In genomic region chr3:74750901-74751300, GRCh38 we compare ENCODE assay signal across 17 cellular contexts.
"Had no signal": no experiment of that assay in that cellular context is flagged by ENCODE, and none has a peak within 500 bp of the region (broad histone marks: within the 10 kb centered on the region; RNA-seq: fewer than 3 reads in every experiment).

No MANE protein-coding gene starts in this region.

- ATAC-seq: effector memory CD8-positive, alpha-beta T cell; left colon; left ventricle myocardium superior had no signal

- H3K27me3 ChIP-seq: esophagus squamous epithelium, hepatocyte, neutrophil, uterus had no signal

- H3K4me3 Mint-ChIP-seq: dendritic cell treated with granulocyte-macrophage colony-stimulating factor and Interleukin-4, amounts not matched to agents 40 ng/mL and 50 ng/mL, for 4 days; effector memory CD8-positive, alpha-beta T cell; nephron had no signal

- FAIRE-seq: colon, small intestine had no signal

- H3K36me3 ChIP-seq: esophagus squamous epithelium, neutrophil, uterus had no signal

- H3K4me1 ChIP-seq: esophagus squamous epithelium, uterus had no signal

- H3K27ac Mint-ChIP-seq: dendritic cell treated with granulocyte-macrophage colony-stimulating factor and Interleukin-4, amounts not matched to agents 40 ng/mL and 50 ng/mL, for 4 days; effector memory CD8-positive, alpha-beta T cell; naive B cell; nephron had no signal

- H3K9me3 Mint-ChIP-seq: nephron had no signal

- H3K27me3 Mint-ChIP-seq: dendritic cell treated with granulocyte-macrophage colony-stimulating factor and Interleukin-4, amounts not matched to agents 40 ng/mL and 50 ng/mL, for 4 days; effector memory CD8-positive, alpha-beta T cell; naive B cell had no signal

- DNase-seq: effector memory CD8-positive, alpha-beta T cell; esophagus squamous epithelium; foreskin fibroblast; left colon; left ventricle myocardium superior; mesendoderm; naive B cell; small intestine; stimulated activated CD4-positive, alpha-beta T cell treated with anti-CD3 and anti-CD28 coated beads, Interleukin-12 subunit alpha, Interleukin-12 subunit beta, amount 100 ng/mL, for 4 hours; stimulated activated naive CD4-positive, alpha-beta T cell treated with Interleukin-2 at 50 U/mL for 16 hours; trophoblast cell; uterus had no signal

- H3K27ac ChIP-seq: esophagus squamous epithelium, hepatocyte, neutrophil, uterus had no signal

- H3K4me1 Mint-ChIP-seq: naive B cell, nephron had no signal

- H3K9me3 ChIP-seq: neutrophil, uterus had no signal

- H3K4me3 ChIP-seq: esophagus squamous epithelium, hepatocyte, uterus had no signal
